In the genomic region with DNA sequence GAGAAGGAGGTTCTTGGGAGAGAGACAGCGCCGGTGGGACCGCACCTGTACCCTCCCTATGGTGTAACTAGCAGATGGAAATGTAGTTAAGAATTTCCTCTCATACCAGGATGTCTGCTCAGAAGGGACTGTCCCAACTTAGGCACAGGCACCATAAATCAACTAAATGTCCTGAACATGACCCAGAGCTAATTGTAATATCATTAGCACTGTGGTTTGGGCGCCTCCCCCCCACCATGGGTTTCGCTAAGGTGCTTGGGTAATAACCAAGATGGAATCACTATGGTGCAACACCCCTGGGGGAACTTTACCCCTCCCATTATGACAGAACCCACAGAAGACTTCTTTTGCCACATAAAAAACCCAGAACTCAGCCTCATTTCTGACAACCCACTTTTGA, we compare ENCODE assay signal across 1 cellular context.
TF ChIP-seq lines count a peak whose summit lies in the region.

No MANE protein-coding gene starts in this region.

TF ChIP-seq in K562, 482 proteins besides CTCF, POLR2A, EP300 and RAD21 (continued from another document):
- TF ChIP-seq, protein P1, sequence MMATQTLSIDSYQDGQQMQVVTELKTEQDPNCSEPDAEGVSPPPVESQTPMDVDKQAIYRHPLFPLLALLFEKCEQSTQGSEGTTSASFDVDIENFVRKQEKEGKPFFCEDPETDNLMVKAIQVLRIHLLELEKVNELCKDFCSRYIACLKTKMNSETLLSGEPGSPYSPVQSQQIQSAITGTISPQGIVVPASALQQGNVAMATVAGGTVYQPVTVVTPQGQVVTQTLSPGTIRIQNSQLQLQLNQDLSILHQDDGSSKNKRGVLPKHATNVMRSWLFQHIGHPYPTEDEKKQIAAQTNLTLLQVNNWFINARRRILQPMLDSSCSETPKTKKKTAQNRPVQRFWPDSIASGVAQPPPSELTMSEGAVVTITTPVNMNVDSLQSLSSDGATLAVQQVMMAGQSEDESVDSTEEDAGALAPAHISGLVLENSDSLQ (IDR thresholded peaks at IDR 0.05): peak; percentile 51; the same call in 1 of the 2 replicates
- TF ChIP-seq, protein P2, sequence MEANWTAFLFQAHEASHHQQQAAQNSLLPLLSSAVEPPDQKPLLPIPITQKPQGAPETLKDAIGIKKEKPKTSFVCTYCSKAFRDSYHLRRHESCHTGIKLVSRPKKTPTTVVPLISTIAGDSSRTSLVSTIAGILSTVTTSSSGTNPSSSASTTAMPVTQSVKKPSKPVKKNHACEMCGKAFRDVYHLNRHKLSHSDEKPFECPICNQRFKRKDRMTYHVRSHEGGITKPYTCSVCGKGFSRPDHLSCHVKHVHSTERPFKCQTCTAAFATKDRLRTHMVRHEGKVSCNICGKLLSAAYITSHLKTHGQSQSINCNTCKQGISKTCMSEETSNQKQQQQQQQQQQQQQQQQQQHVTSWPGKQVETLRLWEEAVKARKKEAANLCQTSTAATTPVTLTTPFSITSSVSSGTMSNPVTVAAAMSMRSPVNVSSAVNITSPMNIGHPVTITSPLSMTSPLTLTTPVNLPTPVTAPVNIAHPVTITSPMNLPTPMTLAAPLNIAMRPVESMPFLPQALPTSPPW (CRISPR knock-in tag; IDR thresholded peaks at IDR 0.05): peak; percentile 66
- TF ChIP-seq CEBPG (CRISPR knock-in tag; IDR thresholded peaks at IDR 0.05) (no peak), CEBPG (tag; conservative IDR thresholded peaks at IDR 0.05 in 1 of 2, IDR thresholded peaks at IDR 0.05 in 1 of 2) (peak; percentile 33 to 43; a peak in 2 of 4 replicates), MEIS2 (IDR thresholded peaks at IDR 0.05; ENCODE audit: partially characterized antibody) (peak; percentile 86), GATAD2B (IDR thresholded peaks at IDR 0.05; ENCODE audit: borderline replicate concordance) (no peak), NR2C1 (IDR thresholded peaks at IDR 0.05) (no peak), NR2C1 (tag; IDR thresholded peaks at IDR 0.05) (0 out of 2 replicates have a peak, but pooled peaks have one; percentile 45)
- TF ChIP-seq, protein P3, sequence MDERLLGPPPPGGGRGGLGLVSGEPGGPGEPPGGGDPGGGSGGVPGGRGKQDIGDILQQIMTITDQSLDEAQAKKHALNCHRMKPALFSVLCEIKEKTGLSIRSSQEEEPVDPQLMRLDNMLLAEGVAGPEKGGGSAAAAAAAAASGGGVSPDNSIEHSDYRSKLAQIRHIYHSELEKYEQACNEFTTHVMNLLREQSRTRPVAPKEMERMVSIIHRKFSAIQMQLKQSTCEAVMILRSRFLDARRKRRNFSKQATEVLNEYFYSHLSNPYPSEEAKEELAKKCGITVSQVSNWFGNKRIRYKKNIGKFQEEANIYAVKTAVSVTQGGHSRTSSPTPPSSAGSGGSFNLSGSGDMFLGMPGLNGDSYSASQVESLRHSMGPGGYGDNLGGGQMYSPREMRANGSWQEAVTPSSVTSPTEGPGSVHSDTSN (CRISPR knock-in tag; IDR thresholded peaks at IDR 0.05; ENCODE audit: low read depth): no peak
- TF ChIP-seq, protein P3 (tag; conservative IDR thresholded peaks at IDR 0.05; ENCODE audit: low read depth): peak; percentile 49; the same call in 1 of the 2 replicates
TF ChIP-seq in K562: peak in this region for 8.
